ENCODE assay signal across 8 cellular contexts in genomic region chr3:170815340-170815739, GRCh38. TPM values are rescaled to one million over a fixed set of nuclear protein-coding genes. Genes with fewer than 3 reads are reported as not detected.
DNase-seq lines count a peak whose midpoint lies in the region; ATAC-seq and TF ChIP-seq lines count a peak whose summit lies in the region.

No MANE protein-coding gene starts in this region.

- peaks cover 0 to 3% of the 10 kb centered on the region in 2 donors for H3K4me1 ChIP-seq in lung (ENCODE audit: control insufficient read depth in 2 of 2, insufficient read depth in 2 of 2, low read length in 2 of 2)

- H3K27me3 Mint-ChIP-seq in stimulated activated naive CD8-positive, alpha-beta T cell treated with anti-CD3 and anti-CD28 coated beads, Interleukin-15, amount 100 ng/mL, for 72 hours = peaks cover 5% of the 10 kb centered on the region

- no peaks in the 10 kb centered on the region for H3K9me3 ChIP-seq in lung (ENCODE audit: control insufficient read depth in 2 of 2, insufficient read depth in 1 of 2, low read length in 1 of 2)

- WGBS in lung, 2 donors = 64 to 79% methylated on average over 8 of the region's 8 CpGs

- no peak overlapping the region for H3K4me3 Mint-ChIP-seq in stimulated activated naive CD8-positive, alpha-beta T cell treated with anti-CD3 and anti-CD28 coated beads, Interleukin-15, amount 100 ng/mL, for 72 hours

- H3K9me3 Mint-ChIP-seq in stimulated activated naive CD8-positive, alpha-beta T cell treated with anti-CD3 and anti-CD28 coated beads, Interleukin-15, amount 100 ng/mL, for 72 hours = no peaks in the 10 kb centered on the region

- ATAC-seq in lung (ENCODE audit: insufficient read depth, low FRiP score) = no peak
- ATAC-seq in stimulated activated naive CD8-positive, alpha-beta T cell treated with anti-CD3 and anti-CD28 coated beads, Interleukin-15, amount 100 ng/mL, for 72 hours = no peak

- H3K27me3 ChIP-seq in lung (ENCODE audit: control insufficient read depth, insufficient read depth) = no peaks in the 10 kb centered on the region

- H3K4me1 Mint-ChIP-seq in stimulated activated naive CD8-positive, alpha-beta T cell treated with anti-CD3 and anti-CD28 coated beads, Interleukin-15, amount 100 ng/mL, for 72 hours = no peaks in the 10 kb centered on the region

- intact Hi-C loops in cardiac septum (cut with DNase I) = no loop called here

- TF ChIP-seq CTCF in lung (IDR thresholded peaks at IDR 0.05; ENCODE audit: control extremely low read depth, extremely low read depth) = no peak

- no peaks in the 10 kb centered on the region for H3K36me3 ChIP-seq in lung (ENCODE audit: control insufficient read depth in 2 of 2, insufficient read depth in 2 of 2, low read length in 2 of 2)

- DNase-seq in DMS79 treated with DMSO at 0.1 percent for 48 hours (lab: John Stamatoyannopoulos, UW) (peak; percentile 32), NCI-H187 treated with DMSO at 0.1 percent for 48 hours (lab: John Stamatoyannopoulos, UW) (peak; percentile 21), SK-N-DZ (ENCODE audit: low spot score) (peak; percentile 68), lung (ENCODE audit: low spot score) (peak; percentile 33), NAMALWA (ENCODE audit: low spot score) (no peak), cerebellum (ENCODE audit: low spot score) (no peak), cardiac septum (ENCODE audit: low spot score) (no peak)
- no peak for DNase-seq in stimulated activated naive CD8-positive, alpha-beta T cell treated with anti-CD3 and anti-CD28 coated beads, Interleukin-15, amount 100 ng/mL, for 72 hours

- no peak overlapping the region for H3K27ac Mint-ChIP-seq in stimulated activated naive CD8-positive, alpha-beta T cell treated with anti-CD3 and anti-CD28 coated beads, Interleukin-15, amount 100 ng/mL, for 72 hours

- H3K4me3 ChIP-seq in lung = no peak overlapping the region

- no peak overlapping the region for H3K27ac ChIP-seq in lung (ENCODE audit: low read depth in 1 of 2, low read length in 1 of 2)

RNA-seq across cellular contexts. Expression of gene RPL22L1, which starts 54.7 kb away (rescaled TPM):
- polyA plus RNA-seq in SK-N-DZ (2014; cell fraction: cytosol; rRNA removed) = 288 and 306 TPM in 2 replicates
- 316 and 423 TPM in 2 replicates for polyA plus RNA-seq in SK-N-DZ (2014; cell fraction: nucleus; rRNA removed)
- 10 to 100 TPM; 21.3 to 66.3 TPM for total RNA-seq in lung
- 100 to 1,000 TPM; 162 to 252 TPM for polyA plus RNA-seq in lung
- total RNA-seq in cerebellum = 15.5 TPM
- total RNA-seq in cardiac septum = 15.9 TPM

Comparison
In these comparisons a context has a peak if more than half of its experiments do, and no peak if none do; other contexts are left out.
1. DNase-seq: peak in DMS79 treated with DMSO at 0.1 percent for 48 hours (single experiment), NCI-H187 treated with DMSO at 0.1 percent for 48 hours (single experiment), SK-N-DZ (single experiment) and lung (single experiment); none in NAMALWA (single experiment), cerebellum (single experiment), stimulated activated naive CD8-positive, alpha-beta T cell treated with anti-CD3 and anti-CD28 coated beads, Interleukin-15, amount 100 ng/mL, for 72 hours (0 of 2) and cardiac septum (single experiment).